ENCODE assay signal across 8 cellular contexts in the genomic region with DNA sequence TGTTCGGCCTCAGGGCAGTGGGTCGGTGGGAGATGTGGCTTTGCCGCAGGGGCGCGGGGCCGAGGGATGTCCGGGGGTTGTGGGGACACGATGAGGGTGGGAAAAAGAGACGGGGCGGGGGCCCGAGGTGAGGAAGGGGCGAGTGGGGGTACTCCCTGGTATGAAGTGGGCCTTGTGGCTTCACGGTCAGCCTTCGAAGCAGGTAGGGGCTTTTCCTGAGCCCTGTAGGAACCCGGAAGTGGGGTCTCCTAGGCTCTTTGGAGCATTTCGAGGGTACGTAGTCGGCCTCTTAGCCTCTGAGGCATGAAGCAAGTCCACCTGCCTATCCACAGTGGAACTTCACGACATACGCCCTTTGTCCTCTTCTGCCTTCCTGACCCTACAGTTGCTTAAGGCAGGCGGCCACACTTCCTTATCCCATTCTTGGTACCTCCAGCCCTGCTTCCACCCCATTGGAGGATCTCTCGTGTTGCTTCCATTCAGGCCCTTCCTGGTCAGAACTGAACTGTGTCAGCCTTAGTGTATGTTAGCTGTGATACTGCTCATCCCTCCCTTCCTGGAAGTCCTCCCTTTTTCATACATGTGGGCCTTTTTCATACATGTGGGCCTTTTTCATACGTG. TPM values are rescaled to one million over a fixed set of nuclear protein-coding genes. Genes with fewer than 3 reads are reported as not detected.
DNase-seq lines count a peak whose midpoint lies in the region; ATAC-seq and TF ChIP-seq lines count a peak whose summit lies in the region.

No MANE protein-coding gene starts in this region.

- ATAC-seq in HG03095 (IDR thresholded peaks at IDR 0.05; ENCODE audit: unreplicated experiment) (no peak), HG02884 (IDR thresholded peaks at IDR 0.05; ENCODE audit: unreplicated experiment) (no peak)

- H3K9me3 ChIP-seq in right atrium auricular region = no peaks in the 10 kb centered on the region

- H3K27ac ChIP-seq in adipose tissue (ENCODE audit: low read depth, low read length) (peak overlapping the region; percentile 91), right atrium auricular region (peak overlapping the region; percentile 96 to 99)

- no peak for TF ChIP-seq CTCF in right atrium auricular region (IDR thresholded peaks at IDR 0.05)

- no peaks in the 10 kb centered on the region for H3K27me3 ChIP-seq in right atrium auricular region

- peaks cover 35% of the 10 kb centered on the region for H3K36me3 ChIP-seq in right atrium auricular region

- H3K4me3 ChIP-seq in right atrium auricular region (peak overlapping the region; percentile 92 to 99), skeletal muscle cell (ENCODE audit: low read depth, low read length) (peak overlapping the region; percentile 94)

- peaks cover 0 to 35% of the 10 kb centered on the region in 2 donors for H3K4me1 ChIP-seq in right atrium auricular region

- DNase-seq in activated CD4-positive, alpha-beta T cell treated with anti-CD3 and anti-CD28 coated beads for 1 hour = peak; percentile 19
- no peak for DNase-seq in activated CD4-positive, alpha-beta T cell treated with anti-CD3 and anti-CD28 coated beads for 4 hours
- peak; percentile 65 for DNase-seq in MV-4-11 (lab: John Stamatoyannopoulos, UW)
- no peak for DNase-seq in right atrium auricular region (ENCODE audit: low spot score)
- no peak for DNase-seq in skeletal muscle cell (ENCODE audit: low read depth)

- WGBS in adipose tissue, 3 donors = 1% methylated on average over 21 to 23 of the region's 23 CpGs

RNA-seq across cellular contexts. Expression of a gene that starts 0.4 kb away (rescaled TPM):
- 100 to 1,000 TPM in 2 of 3 donors, 10 to 100 TPM in 1; 68.9 to 121 (median 111) TPM for polyA plus RNA-seq in adipose tissue
- 10 to 100 TPM; 69.0 to 89.6 TPM for total RNA-seq in right atrium auricular region

RNA-seq across cellular contexts. Expression of a gene that starts 1.0 kb away (rescaled TPM):
- polyA plus RNA-seq in adipose tissue = 10 to 100 TPM; 21.0 to 49.8 (median 38.0) TPM
- total RNA-seq in right atrium auricular region = 10 to 100 TPM; 43.6 to 57.3 TPM

RNA-seq across cellular contexts. Expression of a gene that starts 16.8 kb away (rescaled TPM):
- 10 to 100 TPM; 18.4 to 39.7 (median 28.9) TPM for polyA plus RNA-seq in adipose tissue
- total RNA-seq in right atrium auricular region = 10 to 100 TPM; 12.2 to 13.1 TPM

RNA-seq across cellular contexts. Expression of a gene that starts 23.5 kb away (rescaled TPM):
- 100 to 1,000 TPM in 1 of 3 donors, 10 to 100 TPM in 2; 13.4 to 121 (median 80.1) TPM for polyA plus RNA-seq in adipose tissue
- total RNA-seq in right atrium auricular region = 10 to 100 TPM; 16.4 to 40.2 TPM

RNA-seq across cellular contexts. Expression of a gene that starts 43.5 kb away (rescaled TPM):
- polyA plus RNA-seq in adipose tissue = 10 to 100 TPM in 2 of 3 donors, 1 to 10 TPM in 1; 8.6 to 24.4 (median 13.9) TPM
- total RNA-seq in right atrium auricular region = 10 to 100 TPM; 10.8 to 12.2 TPM

Comparison
In these comparisons a context has a peak if more than half of its experiments do, and no peak if none do; other contexts are left out.
1. DNase-seq: peak in activated CD4-positive, alpha-beta T cell treated with anti-CD3 and anti-CD28 coated beads for 1 hour (single experiment) and MV-4-11 (single experiment); none in activated CD4-positive, alpha-beta T cell treated with anti-CD3 and anti-CD28 coated beads for 4 hours (0 of 2), right atrium auricular region (single experiment) and skeletal muscle cell (single experiment).